In the genomic region with DNA sequence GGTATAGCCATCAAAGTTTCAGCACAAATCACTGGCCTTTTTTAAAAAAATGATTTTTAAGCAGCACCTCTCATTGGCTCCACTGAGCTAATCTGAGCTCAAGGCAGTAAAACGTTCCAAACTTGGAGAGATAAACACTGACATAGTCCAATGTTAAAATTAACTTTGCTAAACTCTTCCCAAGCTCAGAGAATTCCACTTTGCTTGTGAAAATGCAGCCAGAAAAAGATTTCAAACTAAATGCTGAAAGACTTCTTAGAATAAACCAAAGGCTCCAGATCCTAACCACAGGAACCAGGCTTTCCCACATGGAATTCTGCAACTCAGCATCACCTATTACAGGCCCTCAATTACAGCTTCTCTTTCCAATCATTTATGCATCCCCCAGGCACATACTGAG, we compare ENCODE assay signal across 19 cellular contexts.
A peak's percentile ranks its signal among the peaks of the same experiment; 100 is the strongest.
DNase-seq lines count a peak whose midpoint lies in the region; ATAC-seq and TF ChIP-seq lines count a peak whose summit lies in the region.
"Had no signal": no experiment of that assay in that cellular context is flagged by ENCODE, and none has a peak within 500 bp of the region (broad histone marks: within the 10 kb centered on the region; RNA-seq: fewer than 3 reads in every experiment).

No MANE protein-coding gene starts in this region.

- no peak overlapping the region for H3K27ac ChIP-seq in IMR-90 (ENCODE audit: insufficient read depth, low read length)
- no peak overlapping the region for H3K27ac ChIP-seq in fibroblast of lung (ENCODE audit: insufficient read depth, low read length)
- H3K27ac ChIP-seq: BLaER1 had no signal

- intact Hi-C loops in IMR-90 (cut with micrococcal nuclease): no loop called here

- no peaks in the 10 kb centered on the region for H4K20me1 ChIP-seq in IMR-90 (ENCODE audit: insufficient read depth, low read length)
- no peaks in the 10 kb centered on the region for H4K20me1 ChIP-seq in fibroblast of lung (ENCODE audit: control insufficient read depth, extremely low read depth, insufficient read depth, low read length)
- H4K20me1 ChIP-seq: BLaER1 had no signal

- 0 out of 2 replicates have a peak overlapping the region, but pooled peaks have one; percentile 10 for H3K14ac ChIP-seq in IMR-90 (replicated peaks; ENCODE audit: low read depth, low read length)

- H2BK20ac ChIP-seq in IMR-90 (ENCODE audit: low read depth, low read length): no peak overlapping the region

- in situ Hi-C loops in IMR-90 (cut with MboI; ENCODE audit: low sequenced_read_pairs): no loop called here

- TF ChIP-seq CTCF in IMR-90 (conservative IDR thresholded peaks at IDR 0.05; ENCODE audit: low read depth, low read length): no peak
- TF ChIP-seq CTCF in fibroblast of lung (conservative IDR thresholded peaks at IDR 0.05 in 1 of 2, IDR thresholded peaks at IDR 0.05 in 1 of 2; ENCODE audit: low read depth in 1 of 2, low read length in 2 of 2): no peak

- no peak for TF ChIP-seq POLR2A in IMR-90 (IDR thresholded peaks at IDR 0.05; ENCODE audit: low read depth, low read length)

- H4K5ac ChIP-seq in IMR-90 (ENCODE audit: low read depth, low read length): no peak overlapping the region

- H3K56ac ChIP-seq in IMR-90 (ENCODE audit: extremely low read depth, insufficient read depth, low read length): no peak overlapping the region

- H3K9me3 ChIP-seq in IMR-90 (ENCODE audit: control insufficient read depth, insufficient read depth, low read length) (no peaks in the 10 kb centered on the region), fibroblast of lung (ENCODE audit: control insufficient read depth, insufficient read depth, low read depth, low read length) (no peaks in the 10 kb centered on the region)
- H3K9me3 ChIP-seq: BLaER1, HAP-1 had no signal

- H3K27me3 ChIP-seq in IMR-90 (ENCODE audit: control insufficient read depth, insufficient read depth, low read length) (no peaks in the 10 kb centered on the region), fibroblast of lung (ENCODE audit: control insufficient read depth, insufficient read depth, low read length) (no peaks in the 10 kb centered on the region)
- H3K27me3 ChIP-seq: BLaER1 had no signal

- H3K9ac ChIP-seq in IMR-90 (ENCODE audit: low read depth, low read length) (no peak overlapping the region), fibroblast of lung (ENCODE audit: insufficient read depth, low read length) (no peak overlapping the region)
- H3K9ac ChIP-seq: BLaER1 had no signal

- H3K36me3 ChIP-seq in IMR-90 (ENCODE audit: control insufficient read depth, insufficient read depth, low read length) (no peaks in the 10 kb centered on the region), fibroblast of lung (ENCODE audit: control insufficient read depth, insufficient read depth, low read length) (no peaks in the 10 kb centered on the region)

- TF ChIP-seq RAD21 in IMR-90 (IDR thresholded peaks at IDR 0.05; ENCODE audit: low read length): no peak

- DNase-seq in IMR-90 (peak; percentile 52), fibroblast of lung (ENCODE audit: low read depth in 2 of 2) (peak; percentile 13 to 53), middle frontal gyrus (ENCODE audit: extremely low spot score, low spot score) (peak; percentile 52), superior temporal gyrus (ENCODE audit: extremely low spot score) (peak; percentile 62), NCI-H1694 treated with DMSO at 0.1 percent for 48 hours (lab: John Stamatoyannopoulos, UW) (no peak), Ammon's horn (ENCODE audit: low spot score) (no peak)
- DNase-seq: ACHN; CD8-positive, alpha-beta memory T cell; DND-41; NCI-H146; NCI-H2107; NCI-H226; NCI-H526; NK-92 treated with Interleukin-12 subunit alpha and Interleukin-12 subunit beta, amount 100 ng/mL, for 24 hours; PC-3 had no signal

- POLR2A ChIA-PET in IMR-90 (lab: Charles Lee; ENCODE audit: unreplicated experiment): no interaction called here

- H3K18ac ChIP-seq in IMR-90 (ENCODE audit: low read depth, low read length): no peak overlapping the region

- no peak overlapping the region for H2BK120ac ChIP-seq in IMR-90 (ENCODE audit: low read depth, low read length)

- no peak overlapping the region for H3K4ac ChIP-seq in IMR-90 (ENCODE audit: low read depth, low read length)

- no peak overlapping the region for H2BK5ac ChIP-seq in IMR-90 (ENCODE audit: low read depth, low read length, poor library complexity, severe bottlenecking)

- H2AK5ac ChIP-seq in IMR-90 (ENCODE audit: low read depth, low read length): no peak overlapping the region

- no peaks in the 10 kb centered on the region for H3K79me2 ChIP-seq in fibroblast of lung (ENCODE audit: control insufficient read depth, insufficient read depth, low read length)

- H4K8ac ChIP-seq in IMR-90 (ENCODE audit: low read depth in 2 of 2, low read length in 2 of 2): no peak overlapping the region

- H4K91ac ChIP-seq in IMR-90 (ENCODE audit: insufficient read depth, low read depth, low read length): no peak overlapping the region

- H2AK9ac ChIP-seq in IMR-90 (replicated peaks; ENCODE audit: low read depth, low read length, poor library complexity): no peak overlapping the region

- CTCF ChIA-PET in IMR-90 (lab: Yijun Ruan, JAX): interaction anchor here (0.7 to 1.1 kb wide), 2 partner anchors 14 to 162 kb away, joined by 3 read pairs; no protein-coding TSS in a partner anchor

- H3K23ac ChIP-seq in IMR-90 (ENCODE audit: low read depth, low read length): no peak overlapping the region

- dilution Hi-C loops in IMR-90 (cut with HindIII; ENCODE audit: low sequenced_read_pairs, unreplicated experiment): no loop called here

- no peak overlapping the region for H2AFZ ChIP-seq in IMR-90 (replicated peaks; ENCODE audit: low read length, poor library complexity)
- H2AFZ ChIP-seq in fibroblast of lung (ENCODE audit: low read length): no peak overlapping the region

- no TSS peak for BruUV-seq in IMR-90 (replicated peaks; lab: Mats Ljungman, UMichigan)

- H3K79me1 ChIP-seq in IMR-90 (ENCODE audit: low read depth in 1 of 2, low read length in 2 of 2): peaks cover 8 to 17% of the 10 kb centered on the region in 2 experiments; a peak in 2 of 4 replicates

- H2BK15ac ChIP-seq in IMR-90 (ENCODE audit: low read depth, low read length): no peak overlapping the region

- WGBS in IMR-90 (ENCODE audit: extremely low coverage in 2 of 2, insufficient read length in 1 of 2), 2 experiments: no CpG with 5 or more reads among the region's 1 CpG

- H3K4me1 ChIP-seq in IMR-90 (ENCODE audit: control insufficient read depth, insufficient read depth, low read length) (peaks cover 5% of the 10 kb centered on the region; the same call in 1 of the 2 replicates), fibroblast of lung (ENCODE audit: control insufficient read depth, extremely low read depth, insufficient read depth, low read length) (no peaks in the 10 kb centered on the region)
- H3K4me1 ChIP-seq: BLaER1, HAP-1 had no signal

- ATAC-seq in IMR-90 (ENCODE audit: low read depth) (peak; percentile 67), GM19452 (IDR thresholded peaks at IDR 0.05; ENCODE audit: unreplicated experiment) (no peak), GM18909 (IDR thresholded peaks at IDR 0.05; ENCODE audit: poor library complexity, unreplicated experiment) (no peak)
- ATAC-seq: PC-3 had no signal

- H3K4me3 ChIP-seq in IMR-90 (ENCODE audit: insufficient read depth, low read depth, low read length): no peak overlapping the region
- H3K4me3 ChIP-seq in fibroblast of lung (replicated peaks in 1 of 4; ENCODE audit: control extremely low read depth in 1 of 4, insufficient read depth in 1 of 4, low read depth in 3 of 4, low read length in 4 of 4): no peak overlapping the region
- H3K4me3 ChIP-seq: BLaER1, HAP-1 had no signal

- 0 out of 2 replicates have a peak overlapping the region, but pooled peaks have one; percentile 1 for H3K4me2 ChIP-seq in IMR-90 (ENCODE audit: low read depth, low read length)
- no peak overlapping the region for H3K4me2 ChIP-seq in fibroblast of lung (ENCODE audit: extremely low read depth, insufficient read depth, low read length)
- H3K4me2 ChIP-seq: BLaER1 had no signal

- no peaks in the 10 kb centered on the region; the same call in 1 of the 2 replicates for H3K9me1 ChIP-seq in IMR-90 (ENCODE audit: insufficient read depth, low read length)

TF ChIP-seq in IMR-90, 13 proteins besides CTCF, POLR2A, EP300 and RAD21:
- TF ChIP-seq FOS (IDR thresholded peaks at IDR 0.05; ENCODE audit: low read depth, low read length) (no peak), CHD1 (IDR thresholded peaks at IDR 0.05; ENCODE audit: low read depth, low read length) (no peak)

Comparison
In these comparisons a context has a peak if more than half of its experiments do, and no peak if none do; other contexts are left out.
1. DNase-seq: peak in IMR-90 (single experiment), fibroblast of lung (2 of 2), middle frontal gyrus (single experiment) and superior temporal gyrus (single experiment); none in NCI-H1694 treated with DMSO at 0.1 percent for 48 hours (single experiment) and Ammon's horn (single experiment).